18 cellular contexts compared by ENCODE assay signal in genomic region chr14:35353409-35354172, GRCh38. TPM values are rescaled to one million over a fixed set of nuclear protein-coding genes. Genes with fewer than 3 reads are reported as not detected.
DNase-seq lines count a peak whose midpoint lies in the region; ATAC-seq, FAIRE-seq and TF ChIP-seq lines count a peak whose summit lies in the region.
"Had no signal": no experiment of that assay in that cellular context is flagged by ENCODE, and none has a peak within 500 bp of the region (broad histone marks: within the 10 kb centered on the region; RNA-seq: fewer than 3 reads in every experiment).

No MANE protein-coding gene starts in this region.

- no peaks in the 10 kb centered on the region for H3K23me2 ChIP-seq in H9 (ENCODE audit: insufficient read length, low read depth, low read length, poor library complexity, severe bottlenecking)

- H3K79me1 ChIP-seq in H9 (ENCODE audit: insufficient read depth, low read depth, low read length, poor library complexity, severe bottlenecking): no peaks in the 10 kb centered on the region

- H3K9me3 ChIP-seq in mammary epithelial cell (replicated peaks; ENCODE audit: insufficient read depth, low read length) (no peaks in the 10 kb centered on the region), T-helper 17 cell (ENCODE audit: control insufficient read depth, low read length, poor library complexity, severe bottlenecking) (no peaks in the 10 kb centered on the region), HepG2 (ENCODE audit: low read length) (no peaks in the 10 kb centered on the region), upper lobe of right lung (no peaks in the 10 kb centered on the region), H9 (ENCODE audit: control insufficient read depth, low read depth, low read length) (no peaks in the 10 kb centered on the region)
- H3K9me3 ChIP-seq: right atrium auricular region had no signal

- H3K14ac ChIP-seq in H9 (ENCODE audit: insufficient read depth, low read length): no peak overlapping the region

- TF ChIP-seq RAD21 in HepG2 (CRISPR knock-in tag; IDR thresholded peaks at IDR 0.05): no peak

- DNase-seq in T47D (ENCODE audit: low read depth in 1 of 2, low spot score in 1 of 2): peak; percentile 52 to 87
- no peak for DNase-seq in mammary epithelial cell
- DNase-seq in T-helper 17 cell: no peak
- peak; percentile 89 for DNase-seq in HepG2 (ENCODE audit: low spot score)
- DNase-seq in upper lobe of right lung: no peak
- no peak for DNase-seq in AML-193 (lab: John Stamatoyannopoulos, UW)
- DNase-seq in H9: no peak
- DNase-seq: activated effector memory CD4-positive, alpha-beta T cell treated with anti-CD3 and anti-CD28 coated beads, Interleukin-2, amount 50 U/mL, for 16 hours; mesenchymal stem cell; MM.1S; NCI-H2081; NK-92 treated with Interleukin-12 subunit alpha and Interleukin-12 subunit beta, amount 100 ng/mL, for 24 hours had no signal

- H4K20me1 ChIP-seq in mammary epithelial cell (ENCODE audit: insufficient read depth, low read length) (no peaks in the 10 kb centered on the region), HepG2 (ENCODE audit: insufficient read depth, low read length) (no peaks in the 10 kb centered on the region), H9 (ENCODE audit: control insufficient read depth, insufficient read depth, insufficient read length) (no peaks in the 10 kb centered on the region)

- no peak overlapping the region for H4K91ac ChIP-seq in H9 (ENCODE audit: insufficient read length, low read depth, low read length)

- H2BK15ac ChIP-seq in H9 (ENCODE audit: low read depth, low read length): no peak overlapping the region

- no peak for ATAC-seq in T-helper 17 cell
- peak; percentile 49 for ATAC-seq in HepG2
- peak; percentile 69 for ATAC-seq in upper lobe of right lung
- no peak for ATAC-seq in HG03280 (IDR thresholded peaks at IDR 0.05; ENCODE audit: unreplicated experiment)

- 84% methylated on average over 10 of the region's 10 CpGs for WGBS in mammary epithelial cell (ENCODE audit: low coverage, missing lambda C conversion rate)
- 56% methylated on average over 10 of the region's 10 CpGs for WGBS in HepG2 (ENCODE audit: low lambda C conversion rate)
- no CpG with 5 or more reads among the region's 10 CpGs for WGBS in H9 (ENCODE audit: extremely low coverage, insufficient read length, low lambda C conversion rate)

- no peak overlapping the region for H2BK20ac ChIP-seq in H9 (ENCODE audit: low read depth, low read length, poor library complexity, severe bottlenecking)

- peak; percentile 52 for FAIRE-seq in HepG2 (lab: Jason Lieb, UNC)
- FAIRE-seq: astrocyte, colon, H54 had no signal

- intact Hi-C loops in mammary epithelial cell (cut with micrococcal nuclease) (no loop called here), HepG2 (cut with micrococcal nuclease; ENCODE audit: unreplicated experiment) (no loop called here), upper lobe of right lung (cut with DNase I) (no loop called here)

- CTCF ChIA-PET in mammary epithelial cell (lab: Charles Lee; ENCODE audit: low non-redundant PET): no interaction called here
- CTCF ChIA-PET in HepG2 (lab: Yijun Ruan, JAX; ENCODE audit: low intra/inter-chr PET ratio, low total read pairs): no interaction called here

- H3K27ac ChIP-seq in mammary epithelial cell (ENCODE audit: insufficient read depth, low read depth, low read length) (no peak overlapping the region), HepG2 (ENCODE audit: extremely low read length, insufficient read depth, low read length) (no peak overlapping the region), upper lobe of right lung (no peak overlapping the region), H9 (ENCODE audit: insufficient read length, low read depth, low read length) (no peak overlapping the region)
- H3K27ac ChIP-seq: epithelial cell of prostate, right atrium auricular region had no signal

- BruUV-seq in mammary epithelial cell (replicated peaks; lab: Mats Ljungman, UMichigan) (no TSS peak), HepG2 (replicated peaks; lab: Mats Ljungman, UMichigan) (no TSS peak)

- H3K36me3 Mint-ChIP-seq in T-helper 17 cell (ENCODE audit: low read depth) (no peaks in the 10 kb centered on the region), H9 (ENCODE audit: insufficient read depth in 1 of 3, low read depth in 3 of 3) (no peaks in the 10 kb centered on the region)

- H3K56ac ChIP-seq in H9 (ENCODE audit: insufficient read length, low read depth, low read length): no peak overlapping the region

- H2AK5ac ChIP-seq in H9 (ENCODE audit: insufficient read length, low read length): no peak overlapping the region

- TF ChIP-seq POLR2A in HepG2 (IDR thresholded peaks at IDR 0.05; ENCODE audit: insufficient read depth in 1 of 2, low read depth in 2 of 2, low read length in 2 of 2): no peak

- H3K9me3 Mint-ChIP-seq in H9: no peaks in the 10 kb centered on the region; a peak in 1 of 5 replicates

- H3K4ac ChIP-seq in H9 (ENCODE audit: low read depth, low read length): no peak overlapping the region

- H3K36me3 ChIP-seq in mammary epithelial cell (ENCODE audit: insufficient read depth, low read length): no peaks in the 10 kb centered on the region
- no peaks in the 10 kb centered on the region for H3K36me3 ChIP-seq in HepG2 (replicated peaks in 1 of 2; ENCODE audit: control insufficient read depth in 1 of 2, insufficient read depth in 2 of 2, low read length in 2 of 2)
- no peaks in the 10 kb centered on the region for H3K36me3 ChIP-seq in upper lobe of right lung
- H3K36me3 ChIP-seq: right atrium auricular region had no signal

- no peak overlapping the region for H4K5ac ChIP-seq in H9 (ENCODE audit: insufficient read length, low read depth, low read length)

- no peak overlapping the region for H2BK5ac ChIP-seq in H9 (ENCODE audit: insufficient read length, low read length)

- H3K18ac ChIP-seq in H9 (ENCODE audit: insufficient read length, low read depth, low read length): no peak overlapping the region

- no peak overlapping the region for H3T11ph ChIP-seq in H9 (ENCODE audit: low read length)

- H3K79me2 ChIP-seq in mammary epithelial cell (ENCODE audit: insufficient read depth, low read length) (no peaks in the 10 kb centered on the region), HepG2 (ENCODE audit: insufficient read depth, low read length) (no peaks in the 10 kb centered on the region), H9 (ENCODE audit: insufficient read depth, low read length) (no peaks in the 10 kb centered on the region)

- H3K4me2 ChIP-seq in mammary epithelial cell (ENCODE audit: insufficient read depth, low read depth, low read length) (no peak overlapping the region), HepG2 (ENCODE audit: low read depth, low read length) (peak overlapping the region; percentile 5; the same call in 1 of the 2 replicates), H9 (ENCODE audit: insufficient read depth, insufficient read length, low read length) (no peak overlapping the region)

- H4K8ac ChIP-seq in H9 (replicated peaks; ENCODE audit: insufficient read length, low read depth, low read length): no peak overlapping the region

- H3K9ac ChIP-seq in mammary epithelial cell (ENCODE audit: insufficient read depth, low read length) (no peak overlapping the region), HepG2 (ENCODE audit: insufficient read depth, low read depth, low read length) (no peak overlapping the region), H9 (ENCODE audit: extremely low read depth, insufficient read length, low read length) (no peak overlapping the region)

- TF ChIP-seq CTCF in mammary epithelial cell (conservative IDR thresholded peaks at IDR 0.05 in 1 of 2, IDR thresholded peaks at IDR 0.05 in 1 of 2; ENCODE audit: extremely low read depth in 1 of 2, insufficient read depth in 1 of 2, low read depth in 1 of 2, low read length in 2 of 2) (peak in 1 of 2 donors; percentile 5), HepG2 (CRISPR knock-in tag; IDR thresholded peaks at IDR 0.05) (no peak), upper lobe of right lung (IDR thresholded peaks at IDR 0.05) (no peak), H9 (conservative IDR thresholded peaks at IDR 0.05) (no peak)

- POLR2A ChIA-PET in HepG2 (lab: Yijun Ruan, JAX): interaction anchor here (0.7 to 3.0 kb wide), 6 partner anchors 12 to 61 kb away, joined by 3 to 15 read pairs (median 6); partner anchors contain the start of genes NFKBIA and PSMA6

- H2AFZ ChIP-seq in mammary epithelial cell (ENCODE audit: low read depth, low read length) (no peak overlapping the region), HepG2 (ENCODE audit: low read length) (peak overlapping the region; percentile 24), H9 (ENCODE audit: low read length) (no peak overlapping the region)

- H3K4me3 ChIP-seq in mammary epithelial cell (replicated peaks in 1 of 3; ENCODE audit: insufficient read depth in 1 of 3, low read depth in 2 of 3, low read length in 3 of 3) (no peak overlapping the region), HepG2 (replicated peaks in 1 of 3; ENCODE audit: insufficient read depth in 1 of 3, low read depth in 2 of 3, low read length in 3 of 3) (no peak overlapping the region), upper lobe of right lung (no peak overlapping the region)
- H3K4me3 ChIP-seq: right atrium auricular region had no signal

- no peak overlapping the region for H2BK12ac ChIP-seq in H9 (ENCODE audit: insufficient read length, low read depth, low read length)

- no peak overlapping the region for H3K4me3 Mint-ChIP-seq in T-helper 17 cell
- H3K4me3 Mint-ChIP-seq in H9: no peak overlapping the region

- no peaks in the 10 kb centered on the region for H3K27me3 Mint-ChIP-seq in T-helper 17 cell
- no peaks in the 10 kb centered on the region; the same call in 1 of the 2 replicates for H3K27me3 Mint-ChIP-seq in H9 (ENCODE audit: low read depth)

- in situ Hi-C loops in T47D (cut with HindIII; ENCODE audit: low pct_unique_long_range_greater_than_20kb, low sequenced_read_pairs): no loop called here
- in situ Hi-C loops in mammary epithelial cell (cut with MboI; ENCODE audit: low sequenced_read_pairs in 2 of 2): no loop called here
- in situ Hi-C loops in HepG2 (cut with HindIII; ENCODE audit: extremely low pct_ligation_motif_present, low pct_unique_long_range_greater_than_20kb): no loop called here

- no peak overlapping the region for H2BK120ac ChIP-seq in H9 (ENCODE audit: low read depth, low read length, poor library complexity, severe bottlenecking)

- TF ChIP-seq EP300 in HepG2 (IDR thresholded peaks at IDR 0.05; ENCODE audit: low read depth in 2 of 2, low read length in 2 of 2): peak in 1 of 2 experiments; percentile 61; a peak in 3 of 4 replicates
- peak; percentile 27; the same call in 1 of the 2 replicates for TF ChIP-seq EP300 in HepG2 (CRISPR knock-in tag; IDR thresholded peaks at IDR 0.05; ENCODE audit: borderline replicate concordance)

- H3K4me1 ChIP-seq in mammary epithelial cell (ENCODE audit: insufficient read depth, low read length) (peaks cover 7% of the 10 kb centered on the region), HepG2 (ENCODE audit: insufficient read depth, low read length) (peaks cover 70% of the 10 kb centered on the region), upper lobe of right lung (peaks cover 23% of the 10 kb centered on the region), H9 (ENCODE audit: insufficient read depth, low read length) (peaks cover 4% of the 10 kb centered on the region; the same call in 1 of the 2 replicates)

- H3K23ac ChIP-seq in H9 (ENCODE audit: insufficient read length, low read depth, low read length): no peak overlapping the region

- peaks cover 16% of the 10 kb centered on the region for H3K4me1 Mint-ChIP-seq in T-helper 17 cell
- peaks cover 18 to 20% of the 10 kb centered on the region in 2 experiments for H3K4me1 Mint-ChIP-seq in H9

- H3K27me3 ChIP-seq in mammary epithelial cell (ENCODE audit: insufficient read depth, low read length): no peaks in the 10 kb centered on the region
- no peaks in the 10 kb centered on the region for H3K27me3 ChIP-seq in HepG2 (ENCODE audit: control insufficient read depth in 1 of 2, insufficient read depth in 2 of 2, low read length in 2 of 2)
- H3K27me3 ChIP-seq in upper lobe of right lung: no peaks in the 10 kb centered on the region
- no peaks in the 10 kb centered on the region for H3K27me3 ChIP-seq in H9 (ENCODE audit: insufficient read depth, low read length)
- H3K27me3 ChIP-seq: right atrium auricular region had no signal

- H3K27ac Mint-ChIP-seq in T-helper 17 cell (peak overlapping the region; percentile 46), H9 (no peak overlapping the region)

- dilution Hi-C loops in mammary epithelial cell (cut with HindIII; ENCODE audit: low sequenced_read_pairs): no loop called here

RNA-seq across cellular contexts. Expression of gene NFKBIA, which starts 51.0 kb away (rescaled TPM):
- total RNA-seq in mammary epithelial cell (10 to 100 TPM; 81.0 to 86.7 TPM), T-helper 17 cell (1,000 to 10,000 TPM; 1,744 to 1,805 TPM), HepG2 (2016; rRNA removed; fragmentation: Illumina TruSeq; extraction: Trizol) (232 and 319 TPM in 2 replicates), upper lobe of right lung (361 TPM), H9 (2021) (38.4 and 39.1 TPM in 2 replicates)
- polyA plus RNA-seq in mammary epithelial cell (59.8 TPM), HepG2 (2011; rRNA removed) (173 and 197 TPM in 2 replicates)
- polyA minus RNA-seq in mammary epithelial cell: 117 TPM
- total RNA-seq in HepG2 (2016; cell fraction: cytosol; rRNA removed; fragmentation: Illumina TruSeq; extraction: Trizol; ENCODE audit: low read depth): 103 and 116 TPM in 2 replicates
- 208 and 321 TPM in 2 replicates for total RNA-seq in HepG2 (2016; cell fraction: insoluble cytoplasmic fraction; rRNA removed; fragmentation: Illumina TruSeq; extraction: Trizol)
- 196 and 209 TPM in 2 replicates for total RNA-seq in HepG2 (2016; cell fraction: membrane; rRNA removed; fragmentation: Illumina TruSeq; extraction: Trizol)
- 367 and 382 TPM in 2 replicates for total RNA-seq in HepG2 (2016; cell fraction: nucleus; rRNA removed; fragmentation: Illumina TruSeq; extraction: Trizol)
- polyA plus RNA-seq in HepG2 (2011; cell fraction: cytosol; rRNA removed): 81.6 and 128 TPM in 2 replicates
- polyA plus RNA-seq in HepG2 (2011; cell fraction: nucleus; rRNA removed): 363 and 589 TPM in 2 replicates
- polyA plus RNA-seq in HepG2 (2012): 58.7 and 87.8 TPM in 2 replicates
- 21.2 and 21.7 TPM in 2 replicates for polyA plus RNA-seq in HepG2 (2016; cell fraction: cytosol; fragmentation: Illumina TruSeq; extraction: Trizol; ENCODE audit: low read depth)
- 160 and 187 TPM in 2 replicates for polyA plus RNA-seq in HepG2 (2016; cell fraction: insoluble cytoplasmic fraction; fragmentation: Illumina TruSeq; extraction: Trizol; ENCODE audit: low read depth)
- 41.5 and 42.6 TPM in 2 replicates for polyA plus RNA-seq in HepG2 (2016; cell fraction: membrane; fragmentation: Illumina TruSeq; extraction: Trizol; ENCODE audit: low read depth)
- polyA plus RNA-seq in HepG2 (2016; cell fraction: nucleus; fragmentation: Illumina TruSeq; extraction: Trizol; ENCODE audit: insufficient read depth, low read depth): 546 and 548 TPM in 2 replicates
- polyA minus RNA-seq in HepG2 (2011; rRNA and poly(A)+ RNA removed; ENCODE audit: low replicate concordance): 421 and 666 TPM in 2 replicates
- 80.5 and 103 TPM in 2 replicates for polyA minus RNA-seq in HepG2 (2011; cell fraction: cytosol; rRNA and poly(A)+ RNA removed)
- 421 and 559 TPM in 2 replicates for polyA minus RNA-seq in HepG2 (2011; cell fraction: nucleus; rRNA and poly(A)+ RNA removed)

Comparison
In these comparisons a context has a peak if more than half of its experiments do, and no peak if none do; other contexts are left out.
1. DNase-seq: peak in T47D (2 of 2) and HepG2 (single experiment); none in mammary epithelial cell (single experiment), T-helper 17 cell (0 of 3), upper lobe of right lung (single experiment), AML-193 (0 of 2) and H9 (single experiment).
2. ATAC-seq: peak in HepG2 (single experiment) and upper lobe of right lung (single experiment); none in T-helper 17 cell (single experiment) and HG03280 (single experiment).